ENCODE assay signal across 13 cellular contexts in the genomic region with DNA sequence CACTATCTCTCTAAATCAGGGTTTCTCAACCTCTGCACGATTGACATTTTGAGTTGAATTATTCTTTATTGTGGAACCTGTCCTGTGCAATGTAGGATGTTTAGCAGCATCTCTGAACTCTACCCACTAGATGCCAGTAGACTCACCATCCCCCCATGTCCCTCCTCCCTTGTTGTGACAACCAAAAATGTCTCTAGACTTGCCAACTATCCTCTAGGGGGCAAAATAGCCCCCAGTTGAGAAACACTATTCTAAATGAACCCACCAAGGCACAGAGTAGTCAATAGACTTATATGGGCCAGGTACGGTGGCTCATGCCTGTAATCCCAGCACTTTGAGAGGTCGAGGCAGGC. TPM values are rescaled to one million over a fixed set of nuclear protein-coding genes. Genes with fewer than 3 reads are reported as not detected.
A peak's percentile ranks its signal among the peaks of the same experiment; 100 is the strongest.
DNase-seq lines count a peak whose midpoint lies in the region; ATAC-seq and TF ChIP-seq lines count a peak whose summit lies in the region.
"Had no signal": no experiment of that assay in that cellular context is flagged by ENCODE, and none has a peak within 500 bp of the region (broad histone marks: within the 10 kb centered on the region; RNA-seq: fewer than 3 reads in every experiment).

No MANE protein-coding gene starts in this region.

- H3K4me1 ChIP-seq in left ventricle myocardium inferior (peaks cover 31% of the 10 kb centered on the region), aorta (ENCODE audit: control insufficient read depth in 1 of 2, insufficient read depth in 2 of 2, low read length in 2 of 2) (peaks cover 0 to 3% of the 10 kb centered on the region in 2 donors)

- H3K4me1 Mint-ChIP-seq in chondrocyte (ENCODE audit: low read depth) (peaks cover 41% of the 10 kb centered on the region), nephron (peaks cover 39% of the 10 kb centered on the region)
- H3K4me1 Mint-ChIP-seq: activated naive CD4-positive, alpha-beta T cell treated with anti-CD3 and anti-CD28 coated beads, Interleukin-2, amount 10 ng/mL, durations not matched to agents 7 days and 5 days; IgD-negative memory B cell had no signal

- WGBS in aorta, 2 donors: 62 to 68% methylated on average over 3 of the region's 3 CpGs
- WGBS in lower leg skin, 2 donors: 55 to 58% methylated on average over 3 of the region's 3 CpGs

- intact Hi-C loops in left ventricle myocardium inferior (cut with micrococcal nuclease) (no loop called here), left ventricle myocardium superior (cut with micrococcal nuclease) (no loop called here), aorta (cut with DNase I) (no loop called here), lower leg skin (cut with DNase I; ENCODE audit: low total_unique reads) (no loop called here)

- no peaks in the 10 kb centered on the region for H3K36me3 ChIP-seq in left ventricle myocardium inferior
- H3K36me3 ChIP-seq in aorta (ENCODE audit: control insufficient read depth in 1 of 2, insufficient read depth in 2 of 2, low read length in 1 of 2): no peaks in the 10 kb centered on the region

- peak overlapping the region; percentile 95 for H3K27ac Mint-ChIP-seq in chondrocyte (ENCODE audit: unreplicated experiment)
- peak overlapping the region; percentile 23 to 78 (median 71) for H3K27ac Mint-ChIP-seq in nephron
- H3K27ac Mint-ChIP-seq: activated naive CD4-positive, alpha-beta T cell treated with anti-CD3 and anti-CD28 coated beads, Interleukin-2, amount 10 ng/mL, durations not matched to agents 7 days and 5 days; IgD-negative memory B cell had no signal

- H3K4me3 Mint-ChIP-seq in chondrocyte (ENCODE audit: unreplicated experiment) (peak overlapping the region; percentile 61), nephron (no peak overlapping the region)
- H3K4me3 Mint-ChIP-seq: activated naive CD4-positive, alpha-beta T cell treated with anti-CD3 and anti-CD28 coated beads, Interleukin-2, amount 10 ng/mL, durations not matched to agents 7 days and 5 days; IgD-negative memory B cell had no signal

- TF ChIP-seq CTCF in left ventricle myocardium inferior (IDR thresholded peaks at IDR 0.05; ENCODE audit: borderline replicate concordance) (no peak), chondrocyte (IDR thresholded peaks at IDR 0.05) (peak; percentile 44), nephron (IDR thresholded peaks at IDR 0.05; ENCODE audit: unreplicated experiment in 3 of 3) (no peak), lower leg skin (IDR thresholded peaks at IDR 0.05) (no peak)

- H3K27ac ChIP-seq in left ventricle myocardium inferior (replicated peaks): peak overlapping the region; percentile 82
- H3K27ac ChIP-seq in aorta (ENCODE audit: low read depth in 1 of 2, low read length in 2 of 2): peak overlapping the region in 1 of 2 donors; percentile 21

- H3K9me3 Mint-ChIP-seq in chondrocyte (ENCODE audit: low read depth): no peaks in the 10 kb centered on the region
- no peaks in the 10 kb centered on the region for H3K9me3 Mint-ChIP-seq in nephron
- H3K9me3 Mint-ChIP-seq: activated naive CD4-positive, alpha-beta T cell treated with anti-CD3 and anti-CD28 coated beads, Interleukin-2, amount 10 ng/mL, durations not matched to agents 7 days and 5 days had no signal

- H3K9me3 ChIP-seq in left ventricle myocardium inferior (replicated peaks): no peaks in the 10 kb centered on the region
- H3K9me3 ChIP-seq in aorta (ENCODE audit: control insufficient read depth, low read length): no peaks in the 10 kb centered on the region

- H3K4me3 ChIP-seq in left ventricle myocardium inferior: no peak overlapping the region
- no peak overlapping the region for H3K4me3 ChIP-seq in aorta (ENCODE audit: low read length in 2 of 2)
- no peak overlapping the region for H3K4me3 ChIP-seq in lower leg skin (ENCODE audit: low read depth, poor library complexity, severe bottlenecking)

- no peaks in the 10 kb centered on the region for H3K27me3 ChIP-seq in left ventricle myocardium inferior (ENCODE audit: low read depth)
- no peaks in the 10 kb centered on the region for H3K27me3 ChIP-seq in aorta (ENCODE audit: control insufficient read depth in 1 of 2, insufficient read depth in 2 of 2, low read length in 1 of 2)

- DNase-seq in left ventricle myocardium inferior (no peak), left ventricle myocardium superior (no peak), chondrocyte (ENCODE audit: low spot score) (no peak), aorta (no peak), lower leg skin (ENCODE audit: low spot score in 2 of 2) (no peak), left lobe of liver (ENCODE audit: low spot score) (no peak)
- DNase-seq: activated naive CD4-positive, alpha-beta T cell treated with anti-CD3 and anti-CD28 coated beads, Interleukin-2, amount 10 ng/mL, durations not matched to agents 7 days and 5 days; cerebellar nuclear complex; NCI-H1436 treated with DMSO at 0.1 percent for 48 hours; NCI-H510A treated with DMSO at 0.1 percent for 48 hours had no signal

- H3K27me3 Mint-ChIP-seq in chondrocyte (ENCODE audit: low read depth) (no peaks in the 10 kb centered on the region), nephron (ENCODE audit: low read depth) (no peaks in the 10 kb centered on the region)
- H3K27me3 Mint-ChIP-seq: activated naive CD4-positive, alpha-beta T cell treated with anti-CD3 and anti-CD28 coated beads, Interleukin-2, amount 10 ng/mL, durations not matched to agents 7 days and 5 days; IgD-negative memory B cell had no signal

- H3K36me3 Mint-ChIP-seq in chondrocyte (ENCODE audit: low read depth) (no peaks in the 10 kb centered on the region), nephron (ENCODE audit: low read depth) (no peaks in the 10 kb centered on the region)
- H3K36me3 Mint-ChIP-seq: activated naive CD4-positive, alpha-beta T cell treated with anti-CD3 and anti-CD28 coated beads, Interleukin-2, amount 10 ng/mL, durations not matched to agents 7 days and 5 days; IgD-negative memory B cell had no signal

- TF ChIP-seq POLR2A in lower leg skin (IDR thresholded peaks at IDR 0.05): no peak

- ATAC-seq in left ventricle myocardium superior: no peak
- ATAC-seq in aorta (ENCODE audit: low FRiP score): peak; percentile 16
- no peak for ATAC-seq in left lobe of liver
- ATAC-seq in HG02885 (IDR thresholded peaks at IDR 0.05; ENCODE audit: poor library complexity, unreplicated experiment): no peak

RNA-seq across cellular contexts. Expression of a gene that starts 49.1 kb away (rescaled TPM):
- total RNA-seq in left ventricle myocardium inferior (87.1 TPM), left ventricle myocardium superior (90.7 TPM), chondrocyte (30.1 to 52.2 TPM (median 33.2 TPM) in 3 replicates), aorta (100 to 1,000 TPM in 1 of 2 donors, 10 to 100 TPM in 1; 98.0 to 107 TPM), lower leg skin (10 to 100 TPM; 25.7 to 42.9 (median 37.3) TPM), left lobe of liver (11.1 TPM)
- 10 to 100 TPM; 10.5 to 12.0 TPM for polyA plus RNA-seq in aorta
